In genomic region chr6:35402136-35402855, GRCh38 we compare ENCODE assay signal across 12 cellular contexts. TPM values are rescaled to one million over a fixed set of nuclear protein-coding genes. Genes with fewer than 3 reads are reported as not detected.
DNase-seq lines count a peak whose midpoint lies in the region; ATAC-seq and TF ChIP-seq lines count a peak whose summit lies in the region.
"Had no signal": no experiment of that assay in that cellular context is flagged by ENCODE, and none has a peak within 500 bp of the region (broad histone marks: within the 10 kb centered on the region; RNA-seq: fewer than 3 reads in every experiment).

No MANE protein-coding gene starts in this region.

- H3K4me1 Mint-ChIP-seq in activated T-cell treated with anti-CD3 and anti-CD28 coated beads, Interleukin-2, amount 50 U/mL, for 72 hours (ENCODE audit: low read depth): peaks cover 22% of the 10 kb centered on the region

- TF ChIP-seq CTCF in LNCaP clone FGC (IDR thresholded peaks at IDR 0.05; ENCODE audit: control insufficient read depth, extremely low read depth, insufficient read depth) (no peak), thyroid gland (IDR thresholded peaks at IDR 0.05) (no peak)

- H3K27me3 ChIP-seq in thyroid gland: no peaks in the 10 kb centered on the region
- H3K27me3 ChIP-seq: right atrium auricular region had no signal

- 74 to 75% methylated on average over 8 of the region's 8 CpGs for WGBS in thyroid gland, 2 donors

- H3K9me3 ChIP-seq in thyroid gland: no peaks in the 10 kb centered on the region
- H3K9me3 ChIP-seq: right atrium auricular region had no signal

- no peaks in the 10 kb centered on the region for H3K9me3 Mint-ChIP-seq in activated T-cell treated with anti-CD3 and anti-CD28 coated beads, Interleukin-2, amount 50 U/mL, for 72 hours

- intact Hi-C loops in thyroid gland (cut with DNase I): no loop called here

- H3K4me1 ChIP-seq in thyroid gland: peaks cover 36 to 39% of the 10 kb centered on the region in 2 donors

- no peaks in the 10 kb centered on the region for H3K27me3 Mint-ChIP-seq in activated T-cell treated with anti-CD3 and anti-CD28 coated beads, Interleukin-2, amount 50 U/mL, for 72 hours (ENCODE audit: low read depth)

- peak overlapping the region; percentile 32 to 79 (median 78) for H3K27ac ChIP-seq in thyroid gland
- H3K27ac ChIP-seq: right atrium auricular region had no signal

- DNase-seq in activated T-cell treated with anti-CD3 and anti-CD28 coated beads, Interleukin-2, amount 50 U/mL, for 72 hours: peak in 1 of 2 donors; percentile 19
- no peak for DNase-seq in activated T-cell treated with anti-CD3 and anti-CD28 coated beads, Interleukin-2, amount 50 U/mL, for 48 hours
- DNase-seq in LNCaP clone FGC (ENCODE audit: low read depth): peak; percentile 37
- peak; percentile 94 for DNase-seq in kidney tubule cell (ENCODE audit: low spot score)
- DNase-seq in thyroid gland: peak; percentile 31 to 41
- DNase-seq in GOT3 (lab: John Stamatoyannopoulos, UW): no peak
- no peak for DNase-seq in stimulated activated CD4-positive, alpha-beta T cell treated with anti-CD3 and anti-CD28 coated beads, Interleukin-4, amount 100 ng/mL, for 1 hour
- DNase-seq: kidney, NCI-H524 treated with DMSO at 0.1 percent for 48 hours, SW 1271 had no signal

- peak overlapping the region; percentile 3 for H3K27ac Mint-ChIP-seq in activated T-cell treated with anti-CD3 and anti-CD28 coated beads, Interleukin-2, amount 50 U/mL, for 72 hours

- H3K4me3 ChIP-seq in LNCaP clone FGC (ENCODE audit: low read depth, low read length) (no peak overlapping the region), thyroid gland (replicated peaks in 1 of 3) (no peak overlapping the region)
- H3K4me3 ChIP-seq: right atrium auricular region had no signal

- no peaks in the 10 kb centered on the region for H3K36me3 Mint-ChIP-seq in activated T-cell treated with anti-CD3 and anti-CD28 coated beads, Interleukin-2, amount 50 U/mL, for 72 hours (ENCODE audit: insufficient read depth in 2 of 2)

- peak in 1 of 2 donors; percentile 75 for ATAC-seq in activated T-cell treated with anti-CD3 and anti-CD28 coated beads, Interleukin-2, amount 50 U/mL, for 72 hours (replicated peaks in 1 of 2)
- no peak for ATAC-seq in HG02840 (IDR thresholded peaks at IDR 0.05; ENCODE audit: low FRiP score, unreplicated experiment)

- H3K4me3 Mint-ChIP-seq in activated T-cell treated with anti-CD3 and anti-CD28 coated beads, Interleukin-2, amount 50 U/mL, for 72 hours: peak overlapping the region in 1 of 2 donors; percentile 35

- no peaks in the 10 kb centered on the region for H3K36me3 ChIP-seq in thyroid gland
- H3K36me3 ChIP-seq: right atrium auricular region had no signal

- no peak for TF ChIP-seq POLR2A in thyroid gland (IDR thresholded peaks at IDR 0.05)

RNA-seq across cellular contexts. Expression of gene FANCE, which starts 49.8 kb away (rescaled TPM):
- total RNA-seq in activated T-cell treated with anti-CD3 and anti-CD28 coated beads, Interleukin-2, amount 50 U/mL, for 72 hours: 10 to 100 TPM; 22.0 to 27.2 TPM
- total RNA-seq in thyroid gland: 1 to 10 TPM; 4.1 to 6.6 (median 6.2) TPM

RNA-seq across cellular contexts. Expression of gene PPARD, which starts 59.9 kb away (rescaled TPM):
- 10 to 100 TPM; 24.1 to 27.9 TPM for total RNA-seq in activated T-cell treated with anti-CD3 and anti-CD28 coated beads, Interleukin-2, amount 50 U/mL, for 72 hours
- 10 to 100 TPM; 17.3 to 40.3 (median 35.9) TPM for total RNA-seq in thyroid gland

Comparison
In these comparisons a context has a peak if more than half of its experiments do, and no peak if none do; other contexts are left out.
1. DNase-seq: peak in LNCaP clone FGC (single experiment), kidney tubule cell (single experiment) and thyroid gland (2 of 2); none in activated T-cell treated with anti-CD3 and anti-CD28 coated beads, Interleukin-2, amount 50 U/mL, for 48 hours (0 of 2), GOT3 (single experiment) and stimulated activated CD4-positive, alpha-beta T cell treated with anti-CD3 and anti-CD28 coated beads, Interleukin-4, amount 100 ng/mL, for 1 hour (single experiment).